Comparison of ENCODE assay signal across 26 cellular contexts in the genomic region with DNA sequence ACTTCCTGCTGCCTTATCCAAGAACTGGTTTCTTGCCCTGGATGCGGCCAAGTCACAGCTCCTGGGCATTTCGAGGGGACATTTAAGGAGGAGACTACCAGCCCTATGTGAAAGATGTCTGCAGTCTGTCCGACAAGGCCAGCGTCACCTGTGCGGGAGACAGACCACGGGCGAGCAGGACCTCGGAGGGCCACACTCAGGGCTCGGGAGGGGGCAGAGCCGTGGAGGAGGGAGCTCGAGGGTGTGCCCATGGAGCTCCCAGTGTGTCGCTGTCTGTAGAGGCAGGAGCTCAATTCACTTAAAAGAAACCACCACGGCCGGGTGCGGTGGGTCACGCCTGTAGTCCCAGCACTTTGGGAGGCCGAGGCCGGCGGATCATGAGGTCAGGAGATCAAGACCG. TPM values are rescaled to one million over a fixed set of nuclear protein-coding genes. Genes with fewer than 3 reads are reported as not detected.
"Had no signal": no experiment of that assay in that cellular context is flagged by ENCODE, and none has a peak within 500 bp of the region (broad histone marks: within the 10 kb centered on the region; RNA-seq: fewer than 3 reads in every experiment).

No MANE protein-coding gene starts in this region.

- DNase-seq: activated CD4-positive, alpha-beta memory T cell treated with anti-CD3 and anti-CD28 coated beads, Interleukin-2, amount 10 ng/mL, durations not matched to agents 7 days and 5 days; activated CD4-positive, alpha-beta T cell treated with anti-CD3 and anti-CD28 coated beads for 36 hours; activated CD4-positive, alpha-beta T cell treated with anti-CD3 and anti-CD28 coated beads, Interleukin-2, amount 50 U/mL, for 1 hour; activated CD4-positive, CD25-positive, alpha-beta regulatory T cell; activated gamma-delta T cell; activated naive CD4-positive, alpha-beta T cell treated with anti-CD3 and anti-CD28 coated beads for 36 hours; activated T-cell treated with anti-CD3 and anti-CD28 coated beads for 4 hours; activated T-cell treated with anti-CD3 and anti-CD28 coated beads, Interleukin-2, amount 50 U/mL, for 48 hours; amygdala; caudate nucleus; KG1; NCI-H1092; NCI-H1930; NCI-H2171 treated with DMSO at 0.1 percent for 48 hours; NCI-H226; NCI-H82; NK-92 treated with Interleukin-12 subunit alpha and Interleukin-12 subunit beta, amount 100 ng/mL, for 24 hours; PC-3; SIG-M5; T-cell had no signal

- H3K27ac Mint-ChIP-seq: activated CD4-positive, alpha-beta memory T cell treated with anti-CD3 and anti-CD28 coated beads, Interleukin-2, amount 10 ng/mL, durations not matched to agents 7 days and 5 days; activated CD4-positive, alpha-beta T cell treated with anti-CD3 and anti-CD28 coated beads for 36 hours; activated naive CD4-positive, alpha-beta T cell treated with anti-CD3 and anti-CD28 coated beads for 36 hours; activated naive CD8-positive, alpha-beta T cell; activated T-helper 17 cell treated with anti-CD3 and anti-CD28 coated beads, Interleukin-2, amount 50 U/mL, for 72 hours; T-cell had no signal

- H3K4me3 Mint-ChIP-seq: activated CD4-positive, alpha-beta memory T cell treated with anti-CD3 and anti-CD28 coated beads, Interleukin-2, amount 10 ng/mL, durations not matched to agents 7 days and 5 days; activated CD4-positive, alpha-beta T cell treated with anti-CD3 and anti-CD28 coated beads for 36 hours; activated naive CD4-positive, alpha-beta T cell treated with anti-CD3 and anti-CD28 coated beads for 36 hours; activated naive CD8-positive, alpha-beta T cell; activated T-helper 17 cell treated with anti-CD3 and anti-CD28 coated beads, Interleukin-2, amount 50 U/mL, for 72 hours had no signal

- H3K4me1 Mint-ChIP-seq: activated CD4-positive, alpha-beta T cell treated with anti-CD3 and anti-CD28 coated beads for 36 hours; activated T-helper 17 cell treated with anti-CD3 and anti-CD28 coated beads, Interleukin-2, amount 50 U/mL, for 72 hours had no signal

- H3K36me3 Mint-ChIP-seq: activated naive CD8-positive, alpha-beta T cell; T-cell had no signal

- ATAC-seq: activated CD4-positive, alpha-beta T cell treated with anti-CD3 and anti-CD28 coated beads for 36 hours; activated T-helper 17 cell treated with anti-CD3 and anti-CD28 coated beads, Interleukin-2, amount 50 U/mL, for 72 hours; PC-3; T-cell had no signal

- H3K9me3 Mint-ChIP-seq: activated CD4-positive, alpha-beta memory T cell treated with anti-CD3 and anti-CD28 coated beads, Interleukin-2, amount 10 ng/mL, durations not matched to agents 7 days and 5 days; activated naive CD4-positive, alpha-beta T cell treated with anti-CD3 and anti-CD28 coated beads for 36 hours; activated T-helper 17 cell treated with anti-CD3 and anti-CD28 coated beads, Interleukin-2, amount 50 U/mL, for 72 hours; T-cell had no signal

- H3K27ac ChIP-seq: VCaP had no signal

RNA-seq across cellular contexts. Expression of gene CBFA2T3, which starts 33.3 kb away (rescaled TPM):
- total RNA-seq: activated CD4-positive, alpha-beta memory T cell treated with anti-CD3 and anti-CD28 coated beads, Interleukin-2, amount 10 ng/mL, durations not matched to agents 7 days and 5 days; activated CD8-positive, alpha-beta memory T cell treated with anti-CD3 and anti-CD28 coated beads for 36 hours; activated naive CD4-positive, alpha-beta T cell treated with anti-CD3 and anti-CD28 coated beads for 36 hours; MCF 10A; NCI-H460; PC-3 had no signal
